ENCODE assay signal across 16 cellular contexts in the genomic region with DNA sequence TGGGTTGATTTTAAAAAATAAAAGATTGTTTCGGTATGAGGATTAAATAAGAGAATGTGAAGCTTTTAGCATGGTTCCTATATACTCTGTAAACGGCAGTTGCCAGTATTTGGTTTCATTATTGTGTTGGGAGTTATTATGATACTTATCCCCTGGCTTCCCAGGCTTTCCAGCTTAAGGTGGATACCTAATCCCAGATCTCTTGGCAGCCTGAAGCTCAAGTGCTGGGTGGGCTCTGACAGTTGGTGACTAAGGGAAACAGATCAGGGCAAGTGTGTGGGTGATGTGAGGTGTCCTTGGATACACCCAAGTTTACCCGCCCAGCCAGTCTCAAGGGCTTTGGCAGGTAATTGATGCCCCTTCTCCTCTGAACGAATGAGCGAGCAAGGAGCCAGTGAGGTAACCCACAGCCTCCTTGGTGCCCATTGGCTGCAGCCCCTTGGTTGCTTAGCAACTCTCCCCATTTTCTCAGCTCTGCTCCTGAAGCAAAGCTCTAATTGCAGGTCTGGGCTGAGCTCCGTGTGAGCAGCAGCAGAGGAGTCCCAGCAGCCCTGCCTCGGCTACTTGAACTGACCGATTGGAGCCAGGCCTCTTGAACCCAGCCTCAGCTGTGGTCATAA. TPM values are rescaled to one million over a fixed set of nuclear protein-coding genes. Genes with fewer than 3 reads are reported as not detected.
DNase-seq lines count a peak whose midpoint lies in the region; ATAC-seq and TF ChIP-seq lines count a peak whose summit lies in the region.
"Had no signal": no experiment of that assay in that cellular context is flagged by ENCODE, and none has a peak within 500 bp of the region (broad histone marks: within the 10 kb centered on the region; RNA-seq: fewer than 3 reads in every experiment).

No MANE protein-coding gene starts in this region.

- H3K4me1 Mint-ChIP-seq in WTC11, result peaks cover 18% of the 10 kb centered on the region
- peaks cover 31% of the 10 kb centered on the region for H3K4me1 Mint-ChIP-seq in T-helper 17 cell
- H3K4me1 Mint-ChIP-seq in CD4-positive, alpha-beta memory T cell, result peaks cover 15 to 39% (median 22%) of the 10 kb centered on the region in 4 donors

- peak overlapping the region; percentile 50; the same call in 1 of the 2 replicates for H3K27ac Mint-ChIP-seq in WTC11
- H3K27ac Mint-ChIP-seq in T-helper 17 cell, result no peak overlapping the region
- H3K27ac Mint-ChIP-seq in CD4-positive, alpha-beta memory T cell, result no peak overlapping the region
- H3K27ac Mint-ChIP-seq: activated naive CD8-positive, alpha-beta T cell treated with anti-CD3 and anti-CD28 coated beads, Interleukin-2, amount 50 U/mL, for 24 hours had no signal

- intact Hi-C loops in CD4-positive, alpha-beta memory T cell (cut with micrococcal nuclease), result no loop called here

- H3K9me3 Mint-ChIP-seq in WTC11, result no peaks in the 10 kb centered on the region
- no peaks in the 10 kb centered on the region for H3K9me3 Mint-ChIP-seq in CD4-positive, alpha-beta memory T cell
- H3K9me3 Mint-ChIP-seq: activated naive CD8-positive, alpha-beta T cell treated with anti-CD3 and anti-CD28 coated beads, Interleukin-2, amount 50 U/mL, for 24 hours had no signal

- ATAC-seq in WTC11, result peak; percentile 96
- no peak for ATAC-seq in T-helper 17 cell
- ATAC-seq: activated naive CD8-positive, alpha-beta T cell treated with anti-CD3 and anti-CD28 coated beads, Interleukin-2, amount 50 U/mL, for 24 hours; heart left ventricle had no signal

- H3K4me1 ChIP-seq in CD4-positive, alpha-beta memory T cell (ENCODE audit: insufficient read depth, low read length), result peaks cover 8% of the 10 kb centered on the region

- H3K27me3 Mint-ChIP-seq in WTC11 (ENCODE audit: low read depth) (no peaks in the 10 kb centered on the region), T-helper 17 cell (no peaks in the 10 kb centered on the region)
- H3K27me3 Mint-ChIP-seq in CD4-positive, alpha-beta memory T cell, result no peaks in the 10 kb centered on the region
- H3K27me3 Mint-ChIP-seq: activated naive CD8-positive, alpha-beta T cell treated with anti-CD3 and anti-CD28 coated beads, Interleukin-2, amount 50 U/mL, for 24 hours had no signal

- no peaks in the 10 kb centered on the region for H3K27me3 ChIP-seq in CD4-positive, alpha-beta memory T cell (ENCODE audit: insufficient read depth, low read length)
- H3K27me3 ChIP-seq: heart left ventricle, right atrium auricular region had no signal

- no peaks in the 10 kb centered on the region for H3K9me3 ChIP-seq in T-helper 17 cell (ENCODE audit: control insufficient read depth, low read length, poor library complexity, severe bottlenecking)
- H3K9me3 ChIP-seq in CD4-positive, alpha-beta memory T cell (ENCODE audit: control insufficient read depth in 1 of 2, low read length in 2 of 2), result no peaks in the 10 kb centered on the region
- H3K9me3 ChIP-seq: heart left ventricle, right atrium auricular region, thoracic aorta had no signal

- H3K4me3 ChIP-seq in CD4-positive, alpha-beta memory T cell (ENCODE audit: low read length in 2 of 2), result no peak overlapping the region
- H3K4me3 ChIP-seq: heart left ventricle, right atrium auricular region, thoracic aorta had no signal

- H3K4me3 Mint-ChIP-seq in WTC11 (no peak overlapping the region), T-helper 17 cell (no peak overlapping the region)
- H3K4me3 Mint-ChIP-seq in CD4-positive, alpha-beta memory T cell, result no peak overlapping the region
- H3K4me3 Mint-ChIP-seq: activated naive CD8-positive, alpha-beta T cell treated with anti-CD3 and anti-CD28 coated beads, Interleukin-2, amount 50 U/mL, for 24 hours had no signal

- CTCF ChIA-PET in WTC11 (lab: Charles Lee), result interaction anchor here (0.6 to 2.8 kb wide), 12 partner anchors 13 to 300 kb away, joined by 3 to 46 read pairs (median 4); a partner anchor contains a TSS
- CTCF ChIA-PET in CD4-positive, alpha-beta memory T cell (lab: Charles Lee; ENCODE audit: partially characterized antibody), result interaction anchor here (1.0 to 4.1 kb wide), 3 partner anchors 19 to 84 kb away, joined by 3 to 17 read pairs (median 4); a partner anchor contains a TSS

- DNase-seq in D341Med (ENCODE audit: low spot score), result peak; percentile 90
- DNase-seq in NCI-H2029 treated with DMSO at 0.1 percent for 48 hours (lab: John Stamatoyannopoulos, UW), result peak; percentile 43
- peak; percentile 66 for DNase-seq in WTC11 (ENCODE audit: low spot score)
- peak; percentile 95 for DNase-seq in left kidney (ENCODE audit: low read depth, low spot score)
- DNase-seq in NCI-H446 treated with DMSO at 0.1 percent for 48 hours (lab: John Stamatoyannopoulos, UW), result no peak
- DNase-seq in T-helper 17 cell, result no peak
- DNase-seq in COLO668 (lab: John Stamatoyannopoulos, UW; ENCODE audit: unreplicated experiment), result no peak
- DNase-seq in CD4-positive, alpha-beta memory T cell, result no peak
- DNase-seq: activated naive CD8-positive, alpha-beta T cell treated with anti-CD3 and anti-CD28 coated beads, Interleukin-2, amount 50 U/mL, for 24 hours; effector CD4-positive, alpha-beta T cell; heart left ventricle; Kasumi-1; mesenchymal stem cell; T1000 had no signal

- H3K27ac ChIP-seq in CD4-positive, alpha-beta memory T cell (ENCODE audit: low read depth, low read length), result no peak overlapping the region
- H3K27ac ChIP-seq: right atrium auricular region, thoracic aorta had no signal

- TF ChIP-seq CTCF in WTC11 (IDR thresholded peaks at IDR 0.05), result no peak

- no peaks in the 10 kb centered on the region for H3K36me3 ChIP-seq in CD4-positive, alpha-beta memory T cell (ENCODE audit: insufficient read depth, low read length)

- POLR2A ChIA-PET in WTC11 (lab: Charles Lee), result interaction anchor here (0.5 to 1.4 kb wide), 6 partner anchors 9 to 298 kb away, joined by 3 to 4 read pairs (median 4); no protein-coding TSS in a partner anchor
- POLR2A ChIA-PET in CD4-positive, alpha-beta memory T cell (lab: Charles Lee; ENCODE audit: partially characterized antibody), result interaction anchor here (1.3 kb wide), 1 partner anchor 17 kb away, joined by 5 read pairs; a partner anchor contains a TSS

- H3K36me3 Mint-ChIP-seq in WTC11 (peaks cover 10% of the 10 kb centered on the region; the same call in 1 of the 2 replicates), T-helper 17 cell (ENCODE audit: low read depth) (peaks cover 10% of the 10 kb centered on the region)
- H3K36me3 Mint-ChIP-seq in CD4-positive, alpha-beta memory T cell, result peaks cover 18 to 20% of the 10 kb centered on the region in 2 donors

TF ChIP-seq in WTC11, 78 proteins besides CTCF, POLR2A, EP300 and RAD21:
- TF ChIP-seq GTF2I (CRISPR knock-in tag; conservative IDR thresholded peaks at IDR 0.05) (no peak), EMX1 (CRISPR knock-in tag; IDR thresholded peaks at IDR 0.05) (no peak), KAT7 (CRISPR knock-in tag; IDR thresholded peaks at IDR 0.05; ENCODE audit: borderline replicate concordance) (no peak), ZNF671 (CRISPR knock-in tag; IDR thresholded peaks at IDR 0.05) (no peak), PRRX2 (CRISPR knock-in tag; IDR thresholded peaks at IDR 0.05) (no peak), IRF2 (CRISPR knock-in tag; IDR thresholded peaks at IDR 0.05; ENCODE audit: borderline replicate concordance, low read depth) (no peak), ZNF121 (CRISPR knock-in tag; IDR thresholded peaks at IDR 0.05) (no peak), NR3C1 (CRISPR knock-in tag; conservative IDR thresholded peaks at IDR 0.05; ENCODE audit: low read depth) (no peak), FOXP1 (CRISPR knock-in tag; IDR thresholded peaks at IDR 0.05; ENCODE audit: borderline replicate concordance) (no peak), TEAD1 (CRISPR knock-in tag; IDR thresholded peaks at IDR 0.05) (no peak), ATF1 (CRISPR knock-in tag; IDR thresholded peaks at IDR 0.05) (no peak)
- TF ChIP-seq, protein P1, sequence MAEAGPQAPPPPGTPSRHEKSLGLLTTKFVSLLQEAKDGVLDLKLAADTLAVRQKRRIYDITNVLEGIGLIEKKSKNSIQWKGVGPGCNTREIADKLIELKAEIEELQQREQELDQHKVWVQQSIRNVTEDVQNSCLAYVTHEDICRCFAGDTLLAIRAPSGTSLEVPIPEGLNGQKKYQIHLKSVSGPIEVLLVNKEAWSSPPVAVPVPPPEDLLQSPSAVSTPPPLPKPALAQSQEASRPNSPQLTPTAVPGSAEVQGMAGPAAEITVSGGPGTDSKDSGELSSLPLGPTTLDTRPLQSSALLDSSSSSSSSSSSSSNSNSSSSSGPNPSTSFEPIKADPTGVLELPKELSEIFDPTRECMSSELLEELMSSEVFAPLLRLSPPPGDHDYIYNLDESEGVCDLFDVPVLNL (CRISPR knock-in tag; IDR thresholded peaks at IDR 0.05; ENCODE audit: borderline replicate concordance, low read depth), result no peak
TF ChIP-seq in WTC11: peak in this region for 0.

RNA-seq across cellular contexts. Expression of a gene that starts 6.1 kb away (rescaled TPM):
- total RNA-seq in WTC11 (2021) (17.8 to 24.2 TPM (median 19.1 TPM) in 3 replicates), T-helper 17 cell (10 to 100 TPM; 10.6 to 12.5 TPM)
- 10 to 100 TPM; 18.5 to 20.0 TPM for total RNA-seq in CD4-positive, alpha-beta memory T cell
- polyA plus RNA-seq in CD4-positive, alpha-beta memory T cell, result 10 to 100 TPM in 1 of 2 donors, 1 to 10 TPM in 1; 7.5 to 16.8 TPM

RNA-seq across cellular contexts. Expression of a gene that starts 17.0 kb away (rescaled TPM):
- total RNA-seq in WTC11 (2021), result 47.6 to 57.5 TPM (median 51.5 TPM) in 3 replicates
- total RNA-seq in T-helper 17 cell, result 10 to 100 TPM; 17.7 to 24.4 TPM
- 10 to 100 TPM; 25.5 to 28.5 TPM for total RNA-seq in CD4-positive, alpha-beta memory T cell
- 10 to 100 TPM; 29.1 to 33.1 TPM for polyA plus RNA-seq in CD4-positive, alpha-beta memory T cell

RNA-seq across cellular contexts. Expression of a gene that starts 19.2 kb away (rescaled TPM):
- total RNA-seq in WTC11 (2021) (23.5 to 28.5 TPM (median 23.6 TPM) in 3 replicates), T-helper 17 cell (under 1 TPM; 0.52 to 0.65 TPM)
- under 1 TPM in 1 of 2 experiments, not detected in 1; 0.41 TPM for total RNA-seq in CD4-positive, alpha-beta memory T cell
- polyA plus RNA-seq in CD4-positive, alpha-beta memory T cell, result not detected

RNA-seq across cellular contexts. Expression of a gene that starts 21.9 kb away (rescaled TPM):
- 108 to 115 TPM (median 110 TPM) in 3 replicates for total RNA-seq in WTC11 (2021)
- total RNA-seq in T-helper 17 cell, result 10 to 100 TPM; 72.1 to 80.5 TPM
- 10 to 100 TPM; 59.8 to 73.9 TPM for total RNA-seq in CD4-positive, alpha-beta memory T cell
- polyA plus RNA-seq in CD4-positive, alpha-beta memory T cell, result 100 to 1,000 TPM; 186 to 310 TPM

RNA-seq across cellular contexts. Expression of a gene that starts 26.2 kb away (rescaled TPM):
- total RNA-seq in WTC11 (2021) (66.7 to 72.2 TPM (median 66.9 TPM) in 3 replicates), T-helper 17 cell (1 to 10 TPM; 2.8 to 3.4 TPM)
- 1 to 10 TPM in 1 of 2 experiments, under 1 TPM in 1; 0.58 to 2.1 TPM for total RNA-seq in CD4-positive, alpha-beta memory T cell
- 1 to 10 TPM in 1 of 2 donors, under 1 TPM in 1; 0.26 to 1.5 TPM for polyA plus RNA-seq in CD4-positive, alpha-beta memory T cell

Comparison
In these comparisons a context has a peak if more than half of its experiments do, and no peak if none do; other contexts are left out.
1. DNase-seq: peak in D341Med (single experiment), NCI-H2029 treated with DMSO at 0.1 percent for 48 hours (single experiment), WTC11 (single experiment) and left kidney (single experiment); none in NCI-H446 treated with DMSO at 0.1 percent for 48 hours (single experiment), T-helper 17 cell (0 of 3), COLO668 (single experiment) and CD4-positive, alpha-beta memory T cell (0 of 5).
2. RNA of a gene that starts 19.2 kb away (total RNA-seq): 23.5 to 28.5 TPM in WTC11; 0.52 to 0.65 TPM in T-helper 17 cell and 0.41 TPM in CD4-positive, alpha-beta memory T cell; every median in the first group is over 10 times any median in the second.